ENCODE assay signal across 11 cellular contexts in the genomic region with DNA sequence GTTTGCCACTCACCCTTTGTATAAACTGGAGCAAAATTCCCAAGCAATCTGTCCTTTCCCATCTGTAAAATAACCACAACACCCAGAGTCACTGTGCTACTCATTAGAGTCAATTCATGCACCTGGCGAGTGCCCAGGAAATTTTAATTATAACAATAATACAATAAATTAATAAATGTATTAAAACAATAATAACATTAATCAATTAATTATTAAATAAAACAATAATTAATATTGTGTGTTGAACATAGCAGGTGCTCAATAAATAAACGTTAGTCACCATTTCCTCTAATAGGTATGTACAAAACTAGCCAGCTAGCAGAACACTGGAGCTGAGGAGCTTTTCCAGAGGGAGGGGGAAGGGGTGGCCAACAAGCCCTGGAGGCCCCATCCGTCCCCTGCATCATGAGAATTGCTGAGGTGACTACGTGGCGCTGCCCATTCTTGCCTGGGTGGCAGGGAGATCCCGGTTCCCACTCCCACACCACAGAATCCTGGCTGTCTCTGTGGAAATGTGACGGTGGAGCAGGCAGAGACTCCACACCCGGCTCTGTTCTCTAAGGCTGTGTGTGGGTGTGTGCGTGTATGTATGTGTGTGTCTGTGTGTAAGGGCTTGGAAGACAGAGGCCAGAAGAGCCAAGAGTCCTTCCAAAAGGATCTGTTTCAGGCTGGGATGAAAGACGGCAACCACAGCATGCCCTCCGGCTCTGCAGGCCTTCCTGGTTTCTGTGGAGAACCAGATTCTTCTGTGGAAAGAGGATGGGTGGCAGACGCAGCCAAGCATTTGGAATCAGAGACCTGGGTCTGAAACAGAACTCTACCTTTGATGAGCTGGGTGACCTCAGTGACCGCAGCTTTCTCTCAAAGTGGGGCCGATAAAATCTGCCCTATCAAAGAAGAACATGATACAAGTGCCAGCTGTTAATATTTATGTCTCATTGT. TPM values are rescaled to one million over a fixed set of nuclear protein-coding genes. Genes with fewer than 3 reads are reported as not detected.
DNase-seq lines count a peak whose midpoint lies in the region; ATAC-seq and TF ChIP-seq lines count a peak whose summit lies in the region.
"Had no signal": no experiment of that assay in that cellular context is flagged by ENCODE, and none has a peak within 500 bp of the region (broad histone marks: within the 10 kb centered on the region; RNA-seq: fewer than 3 reads in every experiment).

No MANE protein-coding gene starts in this region.

- intact Hi-C loops in HCT116 (cut with micrococcal nuclease) = no loop called here

- TF ChIP-seq RAD21 in HCT116 (IDR thresholded peaks at IDR 0.05; ENCODE audit: low read depth) = no peak

- peak overlapping the region; percentile 53 for H3K4me2 ChIP-seq in HCT116 (ENCODE audit: low read length)
- H3K4me2 ChIP-seq in parathyroid adenoma (ENCODE audit: low read length) = peak overlapping the region; percentile 36

- H3K9me3 ChIP-seq in HCT116 (ENCODE audit: control insufficient read depth in 1 of 2, insufficient read depth in 1 of 2, low read depth in 1 of 2, low read length in 2 of 2) (no peaks in the 10 kb centered on the region), parathyroid adenoma (ENCODE audit: control insufficient read depth, low read length) (no peaks in the 10 kb centered on the region)
- H3K9me3 ChIP-seq: uterus had no signal

- H3K79me2 ChIP-seq in HCT116 (ENCODE audit: insufficient read depth, low read length) = no peaks in the 10 kb centered on the region
- no peaks in the 10 kb centered on the region for H3K79me2 ChIP-seq in parathyroid adenoma

- peak overlapping the region; percentile 5; the same call in 1 of the 2 replicates for H3K27ac ChIP-seq in HCT116 (ENCODE audit: low read depth, low read length)
- H3K27ac ChIP-seq in parathyroid adenoma = peak overlapping the region; percentile 88
- H3K27ac ChIP-seq: uterus had no signal

- RAD21 ChIA-PET in HCT116 (lab: Charles Lee; ENCODE audit: low non-redundant PET in 1 of 2, low total read pairs in 2 of 2, uncharacterized antibody in 2 of 2, unreplicated experiment in 2 of 2) = no interaction called here

- H3K9me2 ChIP-seq in HCT116 (ENCODE audit: insufficient read depth) = no peaks in the 10 kb centered on the region

- H3K27me3 ChIP-seq in HCT116 (ENCODE audit: insufficient read depth, low read length) (no peaks in the 10 kb centered on the region), parathyroid adenoma (ENCODE audit: control insufficient read depth, insufficient read depth, low read length) (no peaks in the 10 kb centered on the region)
- H3K27me3 ChIP-seq: uterus had no signal

- TF ChIP-seq CTCF in HCT116 (IDR thresholded peaks at IDR 0.05 in 2 of 3, conservative IDR thresholded peaks at IDR 0.05 in 1 of 3; ENCODE audit: borderline replicate concordance in 1 of 3, insufficient read depth in 1 of 3, low read depth in 2 of 3, low read length in 2 of 3) (no peak), fibroblast of mammary gland (conservative IDR thresholded peaks at IDR 0.05; ENCODE audit: control insufficient read depth, insufficient read depth, low read depth, low read length) (no peak), parathyroid adenoma (IDR thresholded peaks at IDR 0.05) (no peak)

- H3K4me3 ChIP-seq in HCT116 (replicated peaks in 1 of 2; ENCODE audit: low read depth in 1 of 2, low read length in 2 of 2) = no peak overlapping the region
- no peak overlapping the region for H3K4me3 ChIP-seq in fibroblast of mammary gland (ENCODE audit: control insufficient read depth, low read depth, low read length)
- no peak overlapping the region for H3K4me3 ChIP-seq in parathyroid adenoma (ENCODE audit: low read depth, low read length)
- H3K4me3 ChIP-seq: uterus had no signal

- no peaks in the 10 kb centered on the region for H4K20me1 ChIP-seq in HCT116 (ENCODE audit: insufficient read depth)

- DNase-seq in HCT116 (ENCODE audit: low read depth, low spot score) (no peak), SW480 (ENCODE audit: low spot score) (peak; percentile 86), fibroblast of mammary gland (ENCODE audit: low read depth) (peak; percentile 48), DMS114 treated with DMSO at 0.1 percent for 48 hours (lab: John Stamatoyannopoulos, UW; ENCODE audit: unreplicated experiment) (no peak), NCI-H2081 treated with DMSO at 0.1 percent for 48 hours (lab: John Stamatoyannopoulos, UW) (no peak), ureter (ENCODE audit: low spot score) (no peak)
- no peak for DNase-seq in activated CD4-positive, alpha-beta T cell treated with anti-CD3 and anti-CD28 coated beads, Interleukin-2, amount 50 U/mL, for 48 hours
- DNase-seq: C1 segment of cervical spinal cord, NCI-H1436, uterus had no signal

- TF ChIP-seq POLR2A in HCT116 (IDR thresholded peaks at IDR 0.05; ENCODE audit: borderline replicate concordance, extremely low read depth, insufficient read depth, insufficient read length) = no peak

- BruUV-seq in HCT116 (replicated peaks; lab: Mats Ljungman, UMichigan) = no TSS peak

- CTCF ChIA-PET in HCT116 (lab: Charles Lee) = no interaction called here

- H3K4me1 ChIP-seq in HCT116 (ENCODE audit: control insufficient read depth in 1 of 2, insufficient read depth in 2 of 2, low read length in 2 of 2) (peaks cover 0 to 21% of the 10 kb centered on the region in 2 experiments; a peak in 2 of 4 replicates), parathyroid adenoma (peaks cover 35% of the 10 kb centered on the region)
- H3K4me1 ChIP-seq: uterus had no signal

- POLR2A ChIA-PET in HCT116 (lab: Charles Lee) = no interaction called here

- peak overlapping the region; percentile 47 for H3K9ac ChIP-seq in HCT116 (ENCODE audit: low read length)
- H3K9ac ChIP-seq in parathyroid adenoma = no peak overlapping the region

- H3K36me3 ChIP-seq in HCT116 (ENCODE audit: control insufficient read depth in 1 of 2, insufficient read depth in 2 of 2, low read length in 2 of 2) (no peaks in the 10 kb centered on the region), parathyroid adenoma (ENCODE audit: control insufficient read depth, insufficient read depth, low read length) (no peaks in the 10 kb centered on the region)
- H3K36me3 ChIP-seq: uterus had no signal

- peak; percentile 70 for ATAC-seq in HCT116

- H2AFZ ChIP-seq in HCT116 (ENCODE audit: low read depth, low read length, poor library complexity, severe bottlenecking) (peak overlapping the region; percentile 10), parathyroid adenoma (peak overlapping the region; percentile 51)

TF ChIP-seq in HCT116, 20 proteins besides CTCF, POLR2A, EP300 and RAD21:
- TF ChIP-seq SRF (IDR thresholded peaks at IDR 0.05; ENCODE audit: low read depth) = no peak
- TF ChIP-seq ZFX (IDR thresholded peaks at IDR 0.05) = no peak
- peak; percentile 41; the same call in 1 of the 2 replicates for TF ChIP-seq EGR1 (IDR thresholded peaks at IDR 0.05; ENCODE audit: low read depth)

RNA-seq across cellular contexts. Expression of a gene that starts 18.8 kb away (rescaled TPM):
- total RNA-seq in HCT116 (2021; ENCODE audit: unreplicated experiment) (1,402 TPM), ureter (314 TPM)
- polyA plus RNA-seq in HCT116 (2012) = 1,219 and 1,280 TPM in 2 replicates

Comparison
In these comparisons a context has a peak if more than half of its experiments do, and no peak if none do; other contexts are left out.
1. DNase-seq: peak in SW480 (single experiment) and fibroblast of mammary gland (single experiment); none in HCT116 (single experiment), DMS114 treated with DMSO at 0.1 percent for 48 hours (single experiment), NCI-H2081 treated with DMSO at 0.1 percent for 48 hours (single experiment), ureter (single experiment) and activated CD4-positive, alpha-beta T cell treated with anti-CD3 and anti-CD28 coated beads, Interleukin-2, amount 50 U/mL, for 48 hours (0 of 2).